In the genomic region with DNA sequence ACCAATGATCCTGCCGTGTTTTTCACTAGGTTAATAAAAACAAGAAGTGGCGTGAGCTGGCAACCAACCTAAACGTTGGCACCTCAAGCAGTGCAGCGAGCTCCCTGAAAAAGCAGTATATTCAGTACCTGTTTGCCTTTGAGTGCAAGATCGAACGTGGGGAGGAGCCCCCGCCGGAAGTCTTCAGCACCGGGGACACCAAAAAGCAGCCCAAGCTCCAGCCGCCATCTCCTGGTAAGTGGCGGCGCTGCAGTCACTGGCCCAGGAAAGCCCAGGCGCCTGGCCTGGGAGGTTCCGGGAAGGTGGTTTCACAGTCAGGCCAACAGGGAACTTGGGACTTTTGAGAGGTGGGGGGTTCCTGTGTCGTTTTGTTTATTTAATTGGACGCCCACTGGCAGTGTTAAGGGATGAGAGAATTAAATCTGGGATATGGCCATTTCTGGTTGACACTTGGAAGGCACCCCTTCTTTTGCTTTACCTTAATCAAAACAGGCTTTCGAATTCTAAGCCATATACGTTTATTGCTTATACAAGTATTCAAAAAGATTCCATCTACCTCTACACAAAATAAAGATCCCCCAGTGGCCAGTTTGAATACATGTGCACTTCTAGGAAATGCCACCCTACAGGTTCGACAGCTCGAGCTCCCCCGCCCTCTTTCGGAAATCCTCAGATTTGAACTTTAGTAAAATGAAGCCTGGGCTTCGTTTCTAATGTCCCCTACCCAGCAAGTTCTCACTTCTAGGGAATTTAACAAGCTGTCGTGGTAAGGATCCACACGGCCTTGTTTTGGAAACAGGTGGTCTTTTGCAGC, we compare ENCODE assay signal across 8 cellular contexts.
A peak's percentile ranks its signal among the peaks of the same experiment; 100 is the strongest.
DNase-seq lines count a peak whose midpoint lies in the region; ATAC-seq and TF ChIP-seq lines count a peak whose summit lies in the region.

No MANE protein-coding gene starts in this region.

- TF ChIP-seq POLR2A in sigmoid colon (IDR thresholded peaks at IDR 0.05) = no peak

- intact Hi-C loops in sigmoid colon (cut with DNase I) = loop anchor here (2.0 to 5.0 kb wide), 4 partner anchors 227 to 620 kb away; a partner anchor contains a TSS

- H3K4me3 ChIP-seq in astrocyte of the cerebellum (ENCODE audit: low read depth, low read length) = no peak overlapping the region
- H3K4me3 ChIP-seq in sigmoid colon = peak overlapping the region in 1 of 4 donors; percentile 19

- no peaks in the 10 kb centered on the region for H3K9me3 ChIP-seq in sigmoid colon

- TF ChIP-seq CTCF in GM10266 (IDR thresholded peaks at IDR 0.05; ENCODE audit: control insufficient read depth, insufficient read depth, low read depth, missing control alignments) = peak; percentile 68
- TF ChIP-seq CTCF in astrocyte of the cerebellum (IDR thresholded peaks at IDR 0.05; ENCODE audit: low read depth, low read length, missing control alignments) = peak; percentile 98
- TF ChIP-seq CTCF in sigmoid colon (IDR thresholded peaks at IDR 0.05) = peak; percentile 78 to 92 (median 84)

- peak overlapping the region in 1 of 4 donors; percentile 1 for H3K27ac ChIP-seq in sigmoid colon

- H3K36me3 ChIP-seq in sigmoid colon = peaks cover 0 to 48% (median 23%) of the 10 kb centered on the region in 4 donors

- peaks cover 0 to 30% (median 29%) of the 10 kb centered on the region in 4 donors for H3K4me1 ChIP-seq in sigmoid colon

- H3K27me3 ChIP-seq in sigmoid colon = no peaks in the 10 kb centered on the region

- no peak for TF ChIP-seq EP300 in sigmoid colon (IDR thresholded peaks at IDR 0.05)

- in situ Hi-C loops in astrocyte of the cerebellum (cut with HindIII; ENCODE audit: low sequenced_read_pairs) = no loop called here

- no peak for ATAC-seq in HG03175 (IDR thresholded peaks at IDR 0.05; ENCODE audit: unreplicated experiment)
- ATAC-seq in GM18502 (IDR thresholded peaks at IDR 0.05; ENCODE audit: poor library complexity, unreplicated experiment) = no peak

- WGBS in sigmoid colon, 2 donors = 23 to 56% methylated on average over 25 of the region's 25 CpGs

- peak; percentile 28 for DNase-seq in GM10266 (ENCODE audit: extremely low spot score)
- peak; percentile 28 for DNase-seq in MV-4-11 (lab: John Stamatoyannopoulos, UW)
- peak; percentile 45 for DNase-seq in T-helper 9 cell
- DNase-seq in astrocyte of the cerebellum (ENCODE audit: low read depth) = no peak
- DNase-seq in hippocampal formation (lab: John Stamatoyannopoulos, UW) = peak; percentile 52 to 59
- DNase-seq in sigmoid colon = peak; percentile 83
